In the genomic region with DNA sequence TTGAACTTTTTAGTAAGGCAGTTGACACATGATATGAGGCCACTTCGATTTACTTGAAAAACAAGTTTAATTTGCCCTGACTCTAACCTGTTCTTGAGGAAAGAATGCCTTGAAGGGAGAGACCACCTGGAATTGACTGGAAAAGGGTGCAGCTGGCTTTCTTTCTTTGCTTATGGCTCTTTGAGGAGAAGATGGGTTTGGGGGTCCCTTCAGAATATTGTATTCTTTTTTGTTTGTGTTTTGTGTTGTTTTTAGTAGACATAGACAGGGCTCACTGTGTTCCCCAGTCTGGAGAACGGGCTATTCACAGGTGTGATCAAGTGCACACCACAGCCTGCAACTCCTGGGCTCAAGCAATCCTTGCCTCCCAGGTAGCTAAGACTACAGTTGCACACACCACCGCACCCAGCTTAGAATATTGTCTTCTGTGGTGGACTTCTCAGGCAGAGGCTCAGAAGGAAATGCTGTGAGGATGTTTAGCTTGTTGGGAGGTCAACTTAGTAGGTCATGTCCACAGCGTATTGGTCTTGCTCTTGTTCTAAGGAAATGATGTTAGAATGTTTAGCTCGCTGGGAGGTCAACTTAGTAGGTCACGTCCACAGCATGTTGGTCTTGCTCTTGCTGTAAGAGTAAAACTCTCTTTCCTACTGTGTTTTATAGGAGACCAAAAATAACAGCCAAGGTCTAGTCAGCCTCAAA, we compare ENCODE assay signal across 9 cellular contexts. TPM values are rescaled to one million over a fixed set of nuclear protein-coding genes. Genes with fewer than 3 reads are reported as not detected.
A peak's percentile ranks its signal among the peaks of the same experiment; 100 is the strongest.
DNase-seq lines count a peak whose midpoint lies in the region; ATAC-seq and TF ChIP-seq lines count a peak whose summit lies in the region.
"Had no signal": no experiment of that assay in that cellular context is flagged by ENCODE, and none has a peak within 500 bp of the region (broad histone marks: within the 10 kb centered on the region; RNA-seq: fewer than 3 reads in every experiment).

No MANE protein-coding gene starts in this region.

- H3K27ac ChIP-seq in rectal smooth muscle tissue (ENCODE audit: low read depth, low read length) = no peak overlapping the region

- H3K9me3 Mint-ChIP-seq in T-cell = no peaks in the 10 kb centered on the region

- H3K36me3 Mint-ChIP-seq in T-cell = peaks cover 44% of the 10 kb centered on the region

- peaks cover 14% of the 10 kb centered on the region for H3K4me1 ChIP-seq in rectal smooth muscle tissue (ENCODE audit: control insufficient read depth, insufficient read depth, low read length)

- H3K27ac Mint-ChIP-seq in T-cell = peak overlapping the region; percentile 98

- POLR2A ChIA-PET in T-cell (lab: Charles Lee) = interaction anchor here (0.6 to 2.2 kb wide), 8 partner anchors 10 to 126 kb away, joined by 3 to 10 read pairs (median 4); partner anchors contain the start of genes IRF9 (in 1 of the 2), PSME2 (in 1 of the 2) and TINF2 (in 1 of the 2)

- no peak overlapping the region for H3K9ac ChIP-seq in rectal smooth muscle tissue (ENCODE audit: low read length)

- H3K27me3 Mint-ChIP-seq in T-cell = no peaks in the 10 kb centered on the region

- H3K4me3 ChIP-seq in GM12865 (ENCODE audit: low read depth, low read length) (peak overlapping the region; percentile 90), fibroblast of the aortic adventitia (ENCODE audit: low read depth, low read length) (peak overlapping the region; percentile 15), rectal smooth muscle tissue (ENCODE audit: low read length) (peak overlapping the region; percentile 95)

- H3K4me3 Mint-ChIP-seq in T-cell = peak overlapping the region; percentile 90 to 94 (median 93)

- TF ChIP-seq CTCF in GM12865 (IDR thresholded peaks at IDR 0.05; ENCODE audit: insufficient read depth, low read depth, low read length, missing control alignments) (no peak), fibroblast of the aortic adventitia (IDR thresholded peaks at IDR 0.05; ENCODE audit: insufficient read depth, low read length) (no peak)

- ATAC-seq in T-cell (replicated peaks in 1 of 4) (no peak), GM18502 (IDR thresholded peaks at IDR 0.05; ENCODE audit: poor library complexity, unreplicated experiment) (no peak), HG02610 (IDR thresholded peaks at IDR 0.05; ENCODE audit: unreplicated experiment) (no peak)

- peaks cover 22% of the 10 kb centered on the region for H3K36me3 ChIP-seq in rectal smooth muscle tissue (ENCODE audit: control insufficient read depth, insufficient read depth, low read length)

- H3K4me1 Mint-ChIP-seq in T-cell = peaks cover 29 to 39% (median 30%) of the 10 kb centered on the region in 3 donors

- H3K27me3 ChIP-seq in rectal smooth muscle tissue (ENCODE audit: control insufficient read depth, insufficient read depth, low read length) = no peaks in the 10 kb centered on the region

- CTCF ChIA-PET in T-cell (lab: Charles Lee) = interaction anchor here (0.6 to 2.5 kb wide), 6 partner anchors 10 to 1461 kb away, joined by 3 to 20 read pairs (median 4); partner anchors contain the start of gene IRF9 (in 2 of the 2)

- DNase-seq in GM12865 (ENCODE audit: low read depth) (no peak), T-cell (no peak), fibroblast of the aortic adventitia (ENCODE audit: low read depth) (no peak), DMS 273 (lab: John Stamatoyannopoulos, UW; ENCODE audit: unreplicated experiment) (no peak)
- DNase-seq in activated CD8-positive, alpha-beta memory T cell treated with anti-CD3 and anti-CD28 coated beads for 24 hours = no peak
- DNase-seq: NCI-H82 had no signal

RNA-seq across cellular contexts. Expression of gene NRL, which starts 1.5 kb away (rescaled TPM):
- total RNA-seq in T-cell (1 to 10 TPM; 1.9 to 3.7 (median 3.4) TPM), fibroblast of the aortic adventitia (ENCODE audit: low replicate concordance) (0.90 and 4.1 TPM in 2 replicates)

RNA-seq across cellular contexts. Expression of gene DCAF11, which starts 1.7 kb away (rescaled TPM):
- total RNA-seq in T-cell (10 to 100 TPM; 78.5 to 94.1 (median 89.6) TPM), fibroblast of the aortic adventitia (ENCODE audit: low replicate concordance) (44.6 and 85.3 TPM in 2 replicates)

RNA-seq across cellular contexts. Expression of gene FITM1, which starts 14.2 kb away (rescaled TPM):
- 1 to 10 TPM; 2.5 to 3.5 (median 3.2) TPM for total RNA-seq in T-cell
- 0.18 TPM in 1 of 2 replicates, not detected in the other for total RNA-seq in fibroblast of the aortic adventitia (ENCODE audit: low replicate concordance)

RNA-seq across cellular contexts. Expression of gene PSME1, which starts 19.7 kb away (rescaled TPM):
- total RNA-seq in T-cell (100 to 1,000 TPM; 221 to 291 (median 259) TPM), fibroblast of the aortic adventitia (ENCODE audit: low replicate concordance) (84.8 and 117 TPM in 2 replicates)

RNA-seq across cellular contexts. Expression of gene PCK2, which starts 22.1 kb away (rescaled TPM):
- 10 to 100 TPM; 11.8 to 35.5 (median 29.4) TPM for total RNA-seq in T-cell
- total RNA-seq in fibroblast of the aortic adventitia (ENCODE audit: low replicate concordance) = 20.1 and 36.5 TPM in 2 replicates

Comparison
In these comparisons a context has a peak if more than half of its experiments do, and no peak if none do; other contexts are left out.
1. H3K4me3 ChIP-seq: peak in every context shown above with its lines; median percentile 95 in rectal smooth muscle tissue; 90 in GM12865; 15 in fibroblast of the aortic adventitia.